ENCODE assay signal across 8 cellular contexts in genomic region chr17:1713878-1714487, GRCh38. TPM values are rescaled to one million over a fixed set of nuclear protein-coding genes. Genes with fewer than 3 reads are reported as not detected.
A peak's percentile ranks its signal among the peaks of the same experiment; 100 is the strongest.
DNase-seq lines count a peak whose midpoint lies in the region; ATAC-seq and TF ChIP-seq lines count a peak whose summit lies in the region.

No MANE protein-coding gene starts in this region.

- H4K20me1 ChIP-seq in DND-41 (ENCODE audit: insufficient read depth, low read length): 0 out of 2 replicates have a peak, but pooled peaks cover 4% of the 10 kb centered on the region

- peak overlapping the region; percentile 62 for H3K4me3 Mint-ChIP-seq in activated T-helper 17 cell treated with anti-CD3 and anti-CD28 coated beads, Interleukin-2, amount 50 U/mL, for 72 hours
- H3K4me3 Mint-ChIP-seq in stimulated activated memory B cell treated with anti-CD40 and anti-IgM and Interleukin-4, amounts not matched to agents 10 μg/mL and 1 μg/mL and 100 μg/mL, for 72 hours: peak overlapping the region; percentile 82

- TF ChIP-seq RAD21 in Ishikawa (IDR thresholded peaks at IDR 0.05; ENCODE audit: low read depth): peak; percentile 55

- H3K4me2 ChIP-seq in DND-41 (ENCODE audit: insufficient read depth, low read length): no peak overlapping the region; the same call in 1 of the 2 replicates

- peak; percentile 43 for TF ChIP-seq CTCF in DND-41 (IDR thresholded peaks at IDR 0.05; ENCODE audit: borderline replicate concordance, extremely low read depth, low read length, poor library complexity, severe bottlenecking)

- H3K9ac ChIP-seq in DND-41 (ENCODE audit: low read depth, low read length): no peak overlapping the region

- no peak for TF ChIP-seq EP300 in Ishikawa (IDR thresholded peaks at IDR 0.05; ENCODE audit: borderline replicate concordance)

- H3K9me3 ChIP-seq in DND-41 (ENCODE audit: insufficient read depth, low read length, severe bottlenecking) (no peaks in the 10 kb centered on the region), iPS-18c (ENCODE audit: control insufficient read depth, insufficient read depth, low read length) (no peaks in the 10 kb centered on the region)

- H3K4me1 Mint-ChIP-seq in activated T-helper 17 cell treated with anti-CD3 and anti-CD28 coated beads, Interleukin-2, amount 50 U/mL, for 72 hours: peaks cover 5% of the 10 kb centered on the region
- H3K4me1 Mint-ChIP-seq in stimulated activated memory B cell treated with anti-CD40 and anti-IgM and Interleukin-4, amounts not matched to agents 10 μg/mL and 1 μg/mL and 100 μg/mL, for 72 hours: peaks cover 53% of the 10 kb centered on the region

- no peaks in the 10 kb centered on the region for H3K27me3 Mint-ChIP-seq in activated T-helper 17 cell treated with anti-CD3 and anti-CD28 coated beads, Interleukin-2, amount 50 U/mL, for 72 hours
- peaks cover 52% of the 10 kb centered on the region for H3K27me3 Mint-ChIP-seq in stimulated activated memory B cell treated with anti-CD40 and anti-IgM and Interleukin-4, amounts not matched to agents 10 μg/mL and 1 μg/mL and 100 μg/mL, for 72 hours

- ATAC-seq in DND-41 (ENCODE audit: insufficient read depth, low read depth) (no peak), GM18511 (IDR thresholded peaks at IDR 0.05; ENCODE audit: unreplicated experiment) (no peak), GM18873 (IDR thresholded peaks at IDR 0.05; ENCODE audit: low FRiP score, unreplicated experiment) (no peak)
- no peak for ATAC-seq in activated T-helper 17 cell treated with anti-CD3 and anti-CD28 coated beads, Interleukin-2, amount 50 U/mL, for 72 hours (replicated peaks)
- ATAC-seq in stimulated activated memory B cell treated with anti-CD40 and anti-IgM and Interleukin-4, amounts not matched to agents 10 μg/mL and 1 μg/mL and 100 μg/mL, for 72 hours: no peak

- no peak for DNase-seq in DND-41
- no peak for DNase-seq in GM19238 (ENCODE audit: insufficient read length, low spot score)

- H3K4me3 ChIP-seq in DND-41 (ENCODE audit: low read depth in 1 of 2, low read length in 2 of 2) (no peak overlapping the region), iPS-18c (ENCODE audit: insufficient read depth, low read depth, low read length) (peak overlapping the region; percentile 78)

- H3K36me3 ChIP-seq in DND-41 (ENCODE audit: insufficient read depth, low read length): no peaks in the 10 kb centered on the region

- H3K36me3 Mint-ChIP-seq in activated T-helper 17 cell treated with anti-CD3 and anti-CD28 coated beads, Interleukin-2, amount 50 U/mL, for 72 hours (ENCODE audit: low read depth): peaks cover 24% of the 10 kb centered on the region
- peaks cover 45% of the 10 kb centered on the region for H3K36me3 Mint-ChIP-seq in stimulated activated memory B cell treated with anti-CD40 and anti-IgM and Interleukin-4, amounts not matched to agents 10 μg/mL and 1 μg/mL and 100 μg/mL, for 72 hours

- no peaks in the 10 kb centered on the region for H3K27me3 ChIP-seq in DND-41 (ENCODE audit: insufficient read depth, low read length, poor library complexity)

- H3K9me3 Mint-ChIP-seq in activated T-helper 17 cell treated with anti-CD3 and anti-CD28 coated beads, Interleukin-2, amount 50 U/mL, for 72 hours: no peaks in the 10 kb centered on the region
- H3K9me3 Mint-ChIP-seq in stimulated activated memory B cell treated with anti-CD40 and anti-IgM and Interleukin-4, amounts not matched to agents 10 μg/mL and 1 μg/mL and 100 μg/mL, for 72 hours: no peaks in the 10 kb centered on the region

- peaks cover 21% of the 10 kb centered on the region for H3K4me1 ChIP-seq in DND-41 (ENCODE audit: insufficient read depth, low read length)

- H3K27ac ChIP-seq in DND-41 (ENCODE audit: low read length): no peak overlapping the region

- no peak overlapping the region for H2AFZ ChIP-seq in DND-41 (ENCODE audit: low read depth, low read length)

- H3K27ac Mint-ChIP-seq in activated T-helper 17 cell treated with anti-CD3 and anti-CD28 coated beads, Interleukin-2, amount 50 U/mL, for 72 hours: no peak overlapping the region
- peak overlapping the region; percentile 75 for H3K27ac Mint-ChIP-seq in stimulated activated memory B cell treated with anti-CD40 and anti-IgM and Interleukin-4, amounts not matched to agents 10 μg/mL and 1 μg/mL and 100 μg/mL, for 72 hours

- H3K79me2 ChIP-seq in DND-41 (ENCODE audit: insufficient read depth, low read length): no peaks in the 10 kb centered on the region

TF ChIP-seq in Ishikawa, 13 proteins besides CTCF, POLR2A, EP300 and RAD21:
- TF ChIP-seq TAF1 (IDR thresholded peaks at IDR 0.05; ENCODE audit: low read depth): no peak
- TF ChIP-seq NFIC (IDR thresholded peaks at IDR 0.05): no peak
- no peak for TF ChIP-seq USF1 (IDR thresholded peaks at IDR 0.05)
- no peak for TF ChIP-seq FOXM1 (IDR thresholded peaks at IDR 0.05; ENCODE audit: borderline replicate concordance, low read depth)
- no peak for TF ChIP-seq CEBPB (IDR thresholded peaks at IDR 0.05)
- TF ChIP-seq CREB1 (IDR thresholded peaks at IDR 0.05; ENCODE audit: low read depth): no peak
- TF ChIP-seq YY1 (IDR thresholded peaks at IDR 0.05; ENCODE audit: low read depth): no peak
- TF ChIP-seq MAX (IDR thresholded peaks at IDR 0.05): no peak
- no peak for TF ChIP-seq TEAD4 (IDR thresholded peaks at IDR 0.05)
- no peak for TF ChIP-seq REST (IDR thresholded peaks at IDR 0.05; ENCODE audit: low read depth)
- no peak for TF ChIP-seq EGR1 (IDR thresholded peaks at IDR 0.05)
- no peak for TF ChIP-seq ZBTB7A (IDR thresholded peaks at IDR 0.05; ENCODE audit: low read depth)
- no peak for TF ChIP-seq TCF12 (IDR thresholded peaks at IDR 0.05; ENCODE audit: low read depth)

RNA-seq across cellular contexts. Expression of gene TLCD2, which starts 3.8 kb away (rescaled TPM):
- total RNA-seq in activated T-helper 17 cell treated with anti-CD3 and anti-CD28 coated beads, Interleukin-2, amount 50 U/mL, for 72 hours: 1 to 10 TPM in 1 of 2 donors, under 1 TPM in 1; 0.26 to 1.1 TPM

RNA-seq across cellular contexts. Expression of gene WDR81, which starts 10.5 kb away (rescaled TPM):
- 10 to 100 TPM; 13.2 to 20.2 TPM for total RNA-seq in activated T-helper 17 cell treated with anti-CD3 and anti-CD28 coated beads, Interleukin-2, amount 50 U/mL, for 72 hours

RNA-seq across cellular contexts. Expression of gene SERPINF2, which starts 28.7 kb away (rescaled TPM):
- total RNA-seq in activated T-helper 17 cell treated with anti-CD3 and anti-CD28 coated beads, Interleukin-2, amount 50 U/mL, for 72 hours: under 1 TPM; 0.45 to 0.85 TPM

RNA-seq across cellular contexts. Expression of gene PRPF8, which starts 29.3 kb away (rescaled TPM):
- 100 to 1,000 TPM; 353 to 426 TPM for total RNA-seq in activated T-helper 17 cell treated with anti-CD3 and anti-CD28 coated beads, Interleukin-2, amount 50 U/mL, for 72 hours

RNA-seq across cellular contexts. Expression of gene SERPINF1, which starts 47.9 kb away (rescaled TPM):
- not detected for total RNA-seq in activated T-helper 17 cell treated with anti-CD3 and anti-CD28 coated beads, Interleukin-2, amount 50 U/mL, for 72 hours
